In the genomic region with DNA sequence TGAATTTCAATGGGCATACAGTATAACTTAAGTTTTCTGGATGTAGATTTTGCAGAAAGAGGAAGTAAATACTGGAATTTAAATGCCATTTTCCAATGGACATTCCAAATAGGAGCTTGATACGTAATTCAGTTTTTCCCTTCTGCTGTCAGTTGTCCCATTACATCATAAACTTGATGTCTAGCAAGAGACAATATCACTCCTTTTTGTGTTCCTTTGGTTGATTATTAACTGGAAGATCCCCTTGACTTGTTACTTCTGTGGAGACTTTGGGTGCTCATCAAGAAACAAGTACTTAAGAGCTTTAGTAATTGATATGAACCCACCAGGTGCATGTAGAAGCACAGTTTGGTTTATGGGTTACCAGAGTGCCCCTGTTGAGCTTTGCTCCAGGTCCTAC, we compare ENCODE assay signal across 15 cellular contexts.
DNase-seq lines count a peak whose midpoint lies in the region; ATAC-seq lines count a peak whose summit lies in the region.
"Had no signal": no experiment of that assay in that cellular context is flagged by ENCODE, and none has a peak within 500 bp of the region (broad histone marks: within the 10 kb centered on the region; RNA-seq: fewer than 3 reads in every experiment).

No MANE protein-coding gene starts in this region.

- ATAC-seq in GM18907 (IDR thresholded peaks at IDR 0.05; ENCODE audit: unreplicated experiment): peak; percentile 58
- ATAC-seq in HG03064 (IDR thresholded peaks at IDR 0.05; ENCODE audit: low read depth, unreplicated experiment): peak; percentile 56
- ATAC-seq in GM21723 (IDR thresholded peaks at IDR 0.05; ENCODE audit: unreplicated experiment): no peak
- ATAC-seq in GM18502 (IDR thresholded peaks at IDR 0.05; ENCODE audit: poor library complexity, unreplicated experiment): no peak
- ATAC-seq: GM23338, left colon had no signal

- peak; percentile 18 for DNase-seq in COLO668 (lab: John Stamatoyannopoulos, UW; ENCODE audit: unreplicated experiment)
- peak; percentile 22 to 78 for DNase-seq in NCI-H524 (lab: John Stamatoyannopoulos, UW)
- no peak for DNase-seq in pons (ENCODE audit: low spot score)
- DNase-seq in activated CD8-positive, alpha-beta memory T cell treated with anti-CD3 and anti-CD28 coated beads, Interleukin-2, amount 50 U/mL, for 4 hours: no peak
- DNase-seq: activated gamma-delta T cell, Calu3, colonic mucosa, heart left ventricle, left colon, spleen had no signal

Comparison
In these comparisons a context has a peak if more than half of its experiments do, and no peak if none do; other contexts are left out.
1. DNase-seq: peak in COLO668 (single experiment) and NCI-H524 (2 of 2); none in pons (single experiment) and activated CD8-positive, alpha-beta memory T cell treated with anti-CD3 and anti-CD28 coated beads, Interleukin-2, amount 50 U/mL, for 4 hours (single experiment).
2. ATAC-seq: peak in GM18907 (single experiment) and HG03064 (single experiment); none in GM21723 (single experiment) and GM18502 (single experiment).